In the genomic region with DNA sequence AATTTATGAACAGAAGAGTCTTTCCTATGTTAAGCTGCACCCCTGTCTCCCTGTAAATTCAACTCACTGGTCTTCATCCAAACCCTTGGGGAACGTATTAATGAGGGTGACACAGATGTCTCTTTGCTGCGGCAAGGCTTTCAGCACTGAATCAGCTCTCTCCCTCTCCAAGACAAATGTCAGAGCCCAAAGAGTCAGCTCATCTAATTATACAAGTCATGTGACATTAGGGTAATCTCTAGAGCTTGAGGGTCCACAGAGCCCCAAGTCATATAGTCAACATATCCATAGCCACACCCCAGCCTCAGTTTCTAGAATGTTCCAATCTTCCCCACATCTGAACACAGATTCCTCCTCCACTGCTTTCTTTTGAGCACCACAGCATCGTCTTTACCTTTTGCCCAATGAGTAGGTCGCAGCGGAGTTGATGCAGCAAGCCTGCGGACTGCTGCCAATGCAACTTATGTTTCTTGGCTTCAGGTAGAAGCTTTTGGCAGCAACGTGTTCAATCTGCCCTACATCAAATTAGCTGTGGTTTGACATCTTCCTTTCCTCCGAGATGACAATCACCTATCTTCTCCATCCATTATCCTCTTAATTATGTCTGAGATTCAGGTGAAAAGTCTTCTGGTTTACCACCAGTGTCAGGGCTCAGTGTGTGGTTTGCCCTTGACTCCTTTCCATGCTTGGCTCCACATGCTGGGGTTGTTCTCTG, we compare ENCODE assay signal across 28 cellular contexts. TPM values are rescaled to one million over a fixed set of nuclear protein-coding genes. Genes with fewer than 3 reads are reported as not detected.
DNase-seq lines count a peak whose midpoint lies in the region; ATAC-seq and TF ChIP-seq lines count a peak whose summit lies in the region.
"Had no signal": no experiment of that assay in that cellular context is flagged by ENCODE, and none has a peak within 500 bp of the region (broad histone marks: within the 10 kb centered on the region; RNA-seq: fewer than 3 reads in every experiment).

No MANE protein-coding gene starts in this region.

- no peaks in the 10 kb centered on the region for H3K27me3 ChIP-seq in CD8-positive, alpha-beta memory T cell (ENCODE audit: insufficient read depth, low read length, poor library complexity, severe bottlenecking)
- H3K27me3 ChIP-seq in sigmoid colon = no peaks in the 10 kb centered on the region
- H3K27me3 ChIP-seq: ascending aorta, pancreas, Peyer's patch, right atrium auricular region, upper lobe of left lung had no signal

- H3K4me3 Mint-ChIP-seq in activated CD8-positive, alpha-beta memory T cell treated with anti-CD3 and anti-CD28 coated beads, Interleukin-2, amount 10 ng/mL, durations not matched to agents 7 days and 5 days = peak overlapping the region; percentile 49
- peak overlapping the region; percentile 10 to 63 (median 55) for H3K4me3 Mint-ChIP-seq in CD8-positive, alpha-beta memory T cell
- H3K4me3 Mint-ChIP-seq in activated CD8-positive, alpha-beta T cell treated with anti-CD3 and anti-CD28 coated beads, Interleukin-2, amount 10 ng/mL, durations not matched to agents 7 days and 5 days = no peak overlapping the region
- H3K4me3 Mint-ChIP-seq in natural killer cell = peak overlapping the region; percentile 55

- intact Hi-C loops in natural killer cell (cut with micrococcal nuclease) = no loop called here
- intact Hi-C loops in sigmoid colon (cut with DNase I) = no loop called here

- no peaks in the 10 kb centered on the region for H3K36me3 ChIP-seq in CD8-positive, alpha-beta memory T cell (ENCODE audit: insufficient read depth, low read length)
- H3K36me3 ChIP-seq in sigmoid colon = no peaks in the 10 kb centered on the region
- H3K36me3 ChIP-seq: ascending aorta, pancreas, Peyer's patch, right atrium auricular region, upper lobe of left lung had no signal

- H3K4me1 ChIP-seq in CD8-positive, alpha-beta memory T cell (ENCODE audit: insufficient read depth, low read length) = peaks cover 57% of the 10 kb centered on the region
- H3K4me1 ChIP-seq in sigmoid colon = no peaks in the 10 kb centered on the region
- H3K4me1 ChIP-seq: ascending aorta, pancreas had no signal

- CTCF ChIA-PET in activated CD8-positive, alpha-beta memory T cell treated with anti-CD3 and anti-CD28 coated beads, Interleukin-2, amount 10 ng/mL, durations not matched to agents 7 days and 5 days (lab: Charles Lee) = interaction anchor here (0.8 to 15.3 kb wide), 7 partner anchors 9 to 222 kb away, joined by 3 to 143 read pairs (median 3); no protein-coding TSS in a partner anchor
- CTCF ChIA-PET in CD8-positive, alpha-beta memory T cell (lab: Charles Lee) = interaction anchor here (0.8 to 3.1 kb wide), 8 partner anchors 8 to 34 kb away, joined by 4 to 12 read pairs (median 6); no protein-coding TSS in a partner anchor
- CTCF ChIA-PET in activated CD8-positive, alpha-beta T cell treated with anti-CD3 and anti-CD28 coated beads, Interleukin-2, amount 10 ng/mL, durations not matched to agents 7 days and 5 days (lab: Charles Lee) = interaction anchor here (1.1 to 2.0 kb wide), 6 partner anchors 8 to 39 kb away, joined by 4 to 13 read pairs (median 6); no protein-coding TSS in a partner anchor

- peaks cover 74% of the 10 kb centered on the region for H3K4me1 Mint-ChIP-seq in activated CD8-positive, alpha-beta memory T cell treated with anti-CD3 and anti-CD28 coated beads, Interleukin-2, amount 10 ng/mL, durations not matched to agents 7 days and 5 days
- H3K4me1 Mint-ChIP-seq in CD8-positive, alpha-beta memory T cell = peaks cover 79 to 89% (median 89%) of the 10 kb centered on the region in 3 donors
- peaks cover 56% of the 10 kb centered on the region for H3K4me1 Mint-ChIP-seq in activated CD8-positive, alpha-beta T cell treated with anti-CD3 and anti-CD28 coated beads, Interleukin-2, amount 10 ng/mL, durations not matched to agents 7 days and 5 days (ENCODE audit: low read depth)
- peaks cover 75 to 76% of the 10 kb centered on the region in 2 donors for H3K4me1 Mint-ChIP-seq in natural killer cell

- ATAC-seq in activated CD8-positive, alpha-beta memory T cell treated with anti-CD3 and anti-CD28 coated beads, Interleukin-2, amount 10 ng/mL, durations not matched to agents 7 days and 5 days = no peak
- no peak for ATAC-seq in activated CD8-positive, alpha-beta T cell treated with anti-CD3 and anti-CD28 coated beads, Interleukin-2, amount 10 ng/mL, durations not matched to agents 7 days and 5 days
- ATAC-seq in natural killer cell = no peak
- ATAC-seq: heart left ventricle, pancreas had no signal

- H3K27me3 Mint-ChIP-seq in activated CD8-positive, alpha-beta memory T cell treated with anti-CD3 and anti-CD28 coated beads, Interleukin-2, amount 10 ng/mL, durations not matched to agents 7 days and 5 days = no peaks in the 10 kb centered on the region
- H3K27me3 Mint-ChIP-seq in CD8-positive, alpha-beta memory T cell = no peaks in the 10 kb centered on the region
- no peaks in the 10 kb centered on the region for H3K27me3 Mint-ChIP-seq in activated CD8-positive, alpha-beta T cell treated with anti-CD3 and anti-CD28 coated beads, Interleukin-2, amount 10 ng/mL, durations not matched to agents 7 days and 5 days (ENCODE audit: low read depth)
- no peaks in the 10 kb centered on the region for H3K27me3 Mint-ChIP-seq in natural killer cell (ENCODE audit: low read depth in 2 of 2)
- H3K27me3 Mint-ChIP-seq: naive B cell had no signal

- no peak overlapping the region for H3K4me3 ChIP-seq in CD8-positive, alpha-beta memory T cell (ENCODE audit: low read length)
- no peak overlapping the region for H3K4me3 ChIP-seq in sigmoid colon
- H3K4me3 ChIP-seq: ascending aorta, dorsolateral prefrontal cortex, heart left ventricle, pancreas, Peyer's patch, right atrium auricular region, upper lobe of left lung had no signal

- TF ChIP-seq EP300 in sigmoid colon (IDR thresholded peaks at IDR 0.05) = no peak

- peaks cover 81% of the 10 kb centered on the region for H3K36me3 Mint-ChIP-seq in activated CD8-positive, alpha-beta memory T cell treated with anti-CD3 and anti-CD28 coated beads, Interleukin-2, amount 10 ng/mL, durations not matched to agents 7 days and 5 days
- H3K36me3 Mint-ChIP-seq in CD8-positive, alpha-beta memory T cell = peaks cover 4 to 62% (median 29%) of the 10 kb centered on the region in 3 donors
- H3K36me3 Mint-ChIP-seq in activated CD8-positive, alpha-beta T cell treated with anti-CD3 and anti-CD28 coated beads, Interleukin-2, amount 10 ng/mL, durations not matched to agents 7 days and 5 days (ENCODE audit: low read depth) = peaks cover 72% of the 10 kb centered on the region
- peaks cover 18% of the 10 kb centered on the region for H3K36me3 Mint-ChIP-seq in natural killer cell

- H3K9me3 Mint-ChIP-seq in activated CD8-positive, alpha-beta memory T cell treated with anti-CD3 and anti-CD28 coated beads, Interleukin-2, amount 10 ng/mL, durations not matched to agents 7 days and 5 days (ENCODE audit: low read depth) = no peaks in the 10 kb centered on the region
- no peaks in the 10 kb centered on the region for H3K9me3 Mint-ChIP-seq in CD8-positive, alpha-beta memory T cell
- no peaks in the 10 kb centered on the region for H3K9me3 Mint-ChIP-seq in activated CD8-positive, alpha-beta T cell treated with anti-CD3 and anti-CD28 coated beads, Interleukin-2, amount 10 ng/mL, durations not matched to agents 7 days and 5 days (ENCODE audit: insufficient read depth)
- H3K9me3 Mint-ChIP-seq in natural killer cell = no peaks in the 10 kb centered on the region
- H3K9me3 Mint-ChIP-seq: naive B cell had no signal

- H3K27ac ChIP-seq in CD8-positive, alpha-beta memory T cell (ENCODE audit: low read depth, low read length) = no peak overlapping the region
- no peak overlapping the region for H3K27ac ChIP-seq in sigmoid colon
- H3K27ac ChIP-seq: ascending aorta, dorsolateral prefrontal cortex, heart left ventricle, pancreas, Peyer's patch, right atrium auricular region, upper lobe of left lung, VCaP had no signal

- TF ChIP-seq CTCF in natural killer cell (IDR thresholded peaks at IDR 0.05) (no peak), sigmoid colon (IDR thresholded peaks at IDR 0.05) (no peak)

- peak overlapping the region; percentile 56 for H3K27ac Mint-ChIP-seq in activated CD8-positive, alpha-beta memory T cell treated with anti-CD3 and anti-CD28 coated beads, Interleukin-2, amount 10 ng/mL, durations not matched to agents 7 days and 5 days
- H3K27ac Mint-ChIP-seq in CD8-positive, alpha-beta memory T cell = peak overlapping the region; percentile 25 to 88 (median 68)
- peak overlapping the region; percentile 33 for H3K27ac Mint-ChIP-seq in activated CD8-positive, alpha-beta T cell treated with anti-CD3 and anti-CD28 coated beads, Interleukin-2, amount 10 ng/mL, durations not matched to agents 7 days and 5 days
- peak overlapping the region; percentile 62 to 67 for H3K27ac Mint-ChIP-seq in natural killer cell
- H3K27ac Mint-ChIP-seq: naive B cell had no signal

- POLR2A ChIA-PET in CD8-positive, alpha-beta memory T cell (lab: Charles Lee) = no interaction called here
- POLR2A ChIA-PET in activated CD8-positive, alpha-beta T cell treated with anti-CD3 and anti-CD28 coated beads, Interleukin-2, amount 10 ng/mL, durations not matched to agents 7 days and 5 days (lab: Charles Lee) = no interaction called here

- 89 to 91% methylated on average over 8 of the region's 8 CpGs for WGBS in sigmoid colon, 2 donors

- TF ChIP-seq POLR2A in sigmoid colon (IDR thresholded peaks at IDR 0.05) = no peak

- peak; percentile 38 for DNase-seq in activated CD8-positive, alpha-beta memory T cell treated with anti-CD3 and anti-CD28 coated beads, Interleukin-2, amount 10 ng/mL, durations not matched to agents 7 days and 5 days
- DNase-seq in activated CD8-positive, alpha-beta memory T cell treated with anti-CD3 and anti-CD28 coated beads for 24 hours = no peak
- DNase-seq in CD8-positive, alpha-beta memory T cell = no peak
- DNase-seq in activated CD8-positive, alpha-beta T cell treated with anti-CD3 and anti-CD28 coated beads, Interleukin-2, amount 10 ng/mL, durations not matched to agents 7 days and 5 days = no peak
- no peak for DNase-seq in natural killer cell
- DNase-seq in sigmoid colon = no peak
- no peak for DNase-seq in NOMO-1 (lab: John Stamatoyannopoulos, UW; ENCODE audit: unreplicated experiment in 2 of 2)
- no peak for DNase-seq in GDM1 (lab: John Stamatoyannopoulos, UW)
- DNase-seq: central memory CD4-positive, alpha-beta T cell; dorsolateral prefrontal cortex; EL; H7; heart left ventricle; IMR-90; mesendoderm; naive B cell; NCI-H1417 treated with DMSO at 0.1 percent for 48 hours; NCI-H2107; NCI-H510A treated with DMSO at 0.1 percent for 48 hours; pancreas; stimulated activated CD4-positive, alpha-beta T cell treated with anti-CD3 and anti-CD28 coated beads, Interleukin-4, amount 100 ng/mL, for 4 hours; upper lobe of left lung had no signal

- no peaks in the 10 kb centered on the region for H3K9me3 ChIP-seq in CD8-positive, alpha-beta memory T cell (ENCODE audit: low read length)
- no peaks in the 10 kb centered on the region for H3K9me3 ChIP-seq in sigmoid colon
- H3K9me3 ChIP-seq: ascending aorta, heart left ventricle, pancreas, Peyer's patch, right atrium auricular region, upper lobe of left lung had no signal

RNA-seq across cellular contexts. Expression of a gene that starts 5.3 kb away (rescaled TPM):
- 10 to 100 TPM; 74.6 to 81.3 TPM for total RNA-seq in activated CD8-positive, alpha-beta memory T cell treated with anti-CD3 and anti-CD28 coated beads, Interleukin-2, amount 10 ng/mL, durations not matched to agents 7 days and 5 days
- total RNA-seq in CD8-positive, alpha-beta memory T cell = 100 to 1,000 TPM; 165 to 172 TPM
- polyA plus RNA-seq in CD8-positive, alpha-beta memory T cell = 60.4 TPM
- 10 to 100 TPM; 41.3 to 41.6 TPM for total RNA-seq in activated CD8-positive, alpha-beta T cell treated with anti-CD3 and anti-CD28 coated beads, Interleukin-2, amount 10 ng/mL, durations not matched to agents 7 days and 5 days
- total RNA-seq in natural killer cell = 10 to 100 TPM; 12.6 to 32.5 (median 21.4) TPM
- 1 to 10 TPM in 3 of 4 donors, not detected in 1; 1.6 to 5.0 (median 2.3) TPM for total RNA-seq in sigmoid colon
- polyA plus RNA-seq in sigmoid colon = 10 to 100 TPM in 1 of 3 donors, 1 to 10 TPM in 2; 5.3 to 17.1 (median 6.0) TPM
- total RNA-seq: A673, ascending aorta, H7, IMR-90 had no signal
- polyA plus RNA-seq: BJ, IMR-90 had no signal

RNA-seq across cellular contexts. Expression of a gene that starts 50.8 kb away (rescaled TPM):
- 1 to 10 TPM; 2.1 to 5.8 TPM for total RNA-seq in activated CD8-positive, alpha-beta memory T cell treated with anti-CD3 and anti-CD28 coated beads, Interleukin-2, amount 10 ng/mL, durations not matched to agents 7 days and 5 days
- total RNA-seq in CD8-positive, alpha-beta memory T cell = 1 to 10 TPM; 2.6 TPM
- polyA plus RNA-seq in CD8-positive, alpha-beta memory T cell = 0.60 TPM
- total RNA-seq in activated CD8-positive, alpha-beta T cell treated with anti-CD3 and anti-CD28 coated beads, Interleukin-2, amount 10 ng/mL, durations not matched to agents 7 days and 5 days = 1 to 10 TPM in 1 of 2 experiments, under 1 TPM in 1; 0.79 to 5.5 TPM
- total RNA-seq in natural killer cell = 1 to 10 TPM; 1.4 to 4.8 (median 2.1) TPM
- total RNA-seq in sigmoid colon = 1 to 10 TPM; 2.4 to 3.0 (median 2.8) TPM
- 10 to 100 TPM in 1 of 3 donors, 1 to 10 TPM in 2; 3.6 to 14.8 (median 4.9) TPM for polyA plus RNA-seq in sigmoid colon
